ENCODE assay signal across 1 cellular context in the genomic region with DNA sequence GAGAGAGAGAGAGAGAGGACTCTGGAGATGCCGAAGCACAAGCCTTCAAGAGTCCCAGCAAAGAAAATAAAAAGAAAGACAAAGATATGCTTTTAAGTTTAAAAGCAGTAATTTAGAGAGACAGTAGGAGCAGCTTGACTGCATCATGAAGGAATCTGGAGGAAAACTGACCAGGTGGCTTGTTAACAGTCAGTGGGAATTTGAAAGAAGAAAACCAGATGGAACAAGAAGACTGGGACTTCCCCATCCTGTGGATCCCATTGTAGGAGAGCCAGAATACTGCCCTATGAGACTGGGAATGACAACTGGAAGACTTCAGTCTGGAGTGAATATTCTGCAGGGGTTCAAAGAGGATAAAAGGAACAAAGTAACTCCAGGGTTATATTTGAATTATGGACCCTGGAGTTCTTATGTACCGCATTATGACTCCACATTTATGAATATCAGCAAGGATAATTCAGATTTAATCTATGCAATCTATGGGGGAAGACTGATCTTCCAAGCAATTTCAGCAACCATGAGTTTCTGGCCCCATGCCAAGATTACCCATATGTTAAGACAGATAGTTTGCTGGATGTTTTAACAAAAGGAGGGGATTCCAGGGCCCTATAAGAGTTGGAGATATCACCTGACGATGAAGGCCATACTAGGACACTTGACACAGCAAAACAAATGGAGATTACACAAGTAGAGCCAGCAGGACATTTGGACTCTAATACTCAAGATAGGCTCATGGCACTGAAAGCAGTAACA.
A peak's percentile ranks its signal among the peaks of the same experiment; 100 is the strongest.
TF ChIP-seq lines count a peak whose summit lies in the region.

No MANE protein-coding gene starts in this region.

TF ChIP-seq in SK-N-SH, 30 proteins besides CTCF, POLR2A, EP300 and RAD21 (continued from another document):
- 0 out of 2 replicates have a peak, but pooled peaks have one; percentile 15 for TF ChIP-seq TEAD4 (IDR thresholded peaks at IDR 0.05; ENCODE audit: borderline replicate concordance, insufficient read depth)
- TF ChIP-seq POLR2AphosphoS5 (IDR thresholded peaks at IDR 0.05; ENCODE audit: low read depth, low read length): peak; percentile 35; the same call in 1 of the 2 replicates
- peak; percentile 36; the same call in 1 of the 2 replicates for TF ChIP-seq NFIC (IDR thresholded peaks at IDR 0.05; ENCODE audit: borderline replicate concordance)
- no peak for TF ChIP-seq FOXM1 (IDR thresholded peaks at IDR 0.05; ENCODE audit: low read depth)
- TF ChIP-seq, protein P1, sequence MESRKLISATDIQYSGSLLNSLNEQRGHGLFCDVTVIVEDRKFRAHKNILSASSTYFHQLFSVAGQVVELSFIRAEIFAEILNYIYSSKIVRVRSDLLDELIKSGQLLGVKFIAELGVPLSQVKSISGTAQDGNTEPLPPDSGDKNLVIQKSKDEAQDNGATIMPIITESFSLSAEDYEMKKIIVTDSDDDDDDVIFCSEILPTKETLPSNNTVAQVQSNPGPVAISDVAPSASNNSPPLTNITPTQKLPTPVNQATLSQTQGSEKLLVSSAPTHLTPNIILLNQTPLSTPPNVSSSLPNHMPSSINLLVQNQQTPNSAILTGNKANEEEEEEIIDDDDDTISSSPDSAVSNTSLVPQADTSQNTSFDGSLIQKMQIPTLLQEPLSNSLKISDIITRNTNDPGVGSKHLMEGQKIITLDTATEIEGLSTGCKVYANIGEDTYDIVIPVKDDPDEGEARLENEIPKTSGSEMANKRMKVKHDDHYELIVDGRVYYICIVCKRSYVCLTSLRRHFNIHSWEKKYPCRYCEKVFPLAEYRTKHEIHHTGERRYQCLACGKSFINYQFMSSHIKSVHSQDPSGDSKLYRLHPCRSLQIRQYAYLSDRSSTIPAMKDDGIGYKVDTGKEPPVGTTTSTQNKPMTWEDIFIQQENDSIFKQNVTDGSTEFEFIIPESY (IDR thresholded peaks at IDR 0.05; ENCODE audit: borderline replicate concordance, low read depth): no peak
- TF ChIP-seq TCF12 (IDR thresholded peaks at IDR 0.05): peak; percentile 83
- TF ChIP-seq SMC3 (IDR thresholded peaks at IDR 0.05; ENCODE audit: low read depth, low read length): no peak
